26 cellular contexts compared by ENCODE assay signal in genomic region chr3:156187146-156187769, GRCh38.
DNase-seq lines count a peak whose midpoint lies in the region; ATAC-seq and TF ChIP-seq lines count a peak whose summit lies in the region.
"Had no signal": no experiment of that assay in that cellular context is flagged by ENCODE, and none has a peak within 500 bp of the region (broad histone marks: within the 10 kb centered on the region; RNA-seq: fewer than 3 reads in every experiment).

No MANE protein-coding gene starts in this region.

- no peaks in the 10 kb centered on the region for H3K4me1 Mint-ChIP-seq in glutamatergic neuron (ENCODE audit: low read depth, unreplicated experiment)
- H3K4me1 Mint-ChIP-seq: activated B cell treated with CpG ODN at 0.5 μM for 24 hours; activated naive CD4-positive, alpha-beta T cell treated with anti-CD3 and anti-CD28 coated beads, Interleukin-2, amount 50 U/mL, for 24 hours; brain; neural crest cell; stimulated activated memory B cell treated with anti-CD40 and anti-IgM and Interleukin-4, amounts not matched to agents 10 μg/mL and 1 μg/mL and 100 μg/mL, for 72 hours had no signal

- no peak for TF ChIP-seq POLR2A in ovary (IDR thresholded peaks at IDR 0.05)

- no peaks in the 10 kb centered on the region for H3K36me3 ChIP-seq in ovary
- H3K36me3 ChIP-seq: esophagus muscularis mucosa, tibial artery had no signal

- POLR2A ChIA-PET in AG04449 (lab: Yijun Ruan, JAX), result interaction anchor here (0.6 to 0.8 kb wide), 2 partner anchors 20 to 21 kb away, joined by 3 read pairs; no protein-coding TSS in a partner anchor

- peaks cover 4% of the 10 kb centered on the region for H3K36me3 Mint-ChIP-seq in glutamatergic neuron (ENCODE audit: unreplicated experiment)
- H3K36me3 Mint-ChIP-seq: activated naive CD4-positive, alpha-beta T cell treated with anti-CD3 and anti-CD28 coated beads, Interleukin-2, amount 50 U/mL, for 24 hours; brain; stimulated activated memory B cell treated with anti-CD40 and anti-IgM and Interleukin-4, amounts not matched to agents 10 μg/mL and 1 μg/mL and 100 μg/mL, for 72 hours had no signal

- ATAC-seq in HG03159 (IDR thresholded peaks at IDR 0.05; ENCODE audit: unreplicated experiment), result no peak
- ATAC-seq: A549; activated CD8-positive, alpha-beta T cell treated with anti-CD3 and anti-CD28 coated beads, Interleukin-2, amount 10 ng/mL, durations not matched to agents 7 days and 5 days; activated T-cell treated with anti-CD3 and anti-CD28 coated beads, Interleukin-2, amount 50 U/mL, for 4 hours; stimulated activated memory B cell treated with anti-CD40 and anti-IgM and Interleukin-4, amounts not matched to agents 10 μg/mL and 1 μg/mL and 100 μg/mL, for 72 hours had no signal

- no peak overlapping the region for H3K27ac Mint-ChIP-seq in glutamatergic neuron (ENCODE audit: unreplicated experiment)
- H3K27ac Mint-ChIP-seq: activated B cell treated with CpG ODN at 0.5 μM for 24 hours; activated CD8-positive, alpha-beta T cell treated with anti-CD3 and anti-CD28 coated beads, Interleukin-2, amount 10 ng/mL, durations not matched to agents 7 days and 5 days; brain; stimulated activated memory B cell treated with anti-CD40 and anti-IgM and Interleukin-4, amounts not matched to agents 10 μg/mL and 1 μg/mL and 100 μg/mL, for 72 hours had no signal

- no peaks in the 10 kb centered on the region for H3K9me3 Mint-ChIP-seq in glutamatergic neuron (ENCODE audit: unreplicated experiment)
- H3K9me3 Mint-ChIP-seq: activated B cell treated with CpG ODN at 0.5 μM for 24 hours; activated naive CD4-positive, alpha-beta T cell treated with anti-CD3 and anti-CD28 coated beads, Interleukin-2, amount 50 U/mL, for 24 hours; activated T-cell treated with anti-CD3 and anti-CD28 coated beads, Interleukin-2, amount 50 U/mL, for 4 hours; neural crest cell; stimulated activated memory B cell treated with anti-CD40 and anti-IgM and Interleukin-4, amounts not matched to agents 10 μg/mL and 1 μg/mL and 100 μg/mL, for 72 hours had no signal

- peaks cover 3% of the 10 kb centered on the region for H3K27me3 Mint-ChIP-seq in glutamatergic neuron (ENCODE audit: unreplicated experiment)
- H3K27me3 Mint-ChIP-seq: activated B cell treated with CpG ODN at 0.5 μM for 24 hours; activated naive CD4-positive, alpha-beta T cell treated with anti-CD3 and anti-CD28 coated beads, Interleukin-2, amount 50 U/mL, for 24 hours had no signal

- no peaks in the 10 kb centered on the region for H3K9me3 ChIP-seq in ovary
- H3K9me3 ChIP-seq: A549, esophagus muscularis mucosa, tibial artery had no signal

- no peak overlapping the region for H3K4me3 ChIP-seq in AG04449 (ENCODE audit: low read depth, low read length)
- H3K4me3 ChIP-seq in astrocyte of the spinal cord (ENCODE audit: low read depth, low read length), result no peak overlapping the region
- H3K4me3 ChIP-seq in ovary, result no peak overlapping the region
- H3K4me3 ChIP-seq: A549, esophagus muscularis mucosa, hepatocyte, tibial artery had no signal

- no peak for TF ChIP-seq EP300 in ovary (IDR thresholded peaks at IDR 0.05)

- in situ Hi-C loops in astrocyte of the spinal cord (cut with HindIII; ENCODE audit: low sequenced_read_pairs), result no loop called here

- CTCF ChIA-PET in AG04449 (lab: Yijun Ruan, JAX), result interaction anchor here (1.9 kb wide), 1 partner anchor 13 kb away, joined by 9 read pairs; no protein-coding TSS in a partner anchor

- WGBS in ovary, 3 donors, result 80 to 89% (median 84%) methylated on average over 2 of the region's 2 CpGs

- no peaks in the 10 kb centered on the region for H3K4me1 ChIP-seq in ovary (ENCODE audit: insufficient read depth)
- H3K4me1 ChIP-seq: A549 had no signal

- DNase-seq in AG04449 (ENCODE audit: low read depth, low spot score), result peak; percentile 31
- peak; percentile 14 for DNase-seq in HPDE6-E6E7 (ENCODE audit: extremely low spot score)
- peak; percentile 45 for DNase-seq in astrocyte of the spinal cord (ENCODE audit: low read depth, low spot score)
- DNase-seq in hepatic stellate cell (ENCODE audit: low spot score), result peak; percentile 28
- no peak for DNase-seq in glutamatergic neuron
- no peak for DNase-seq in ovary
- DNase-seq in NCI-H446 (lab: John Stamatoyannopoulos, UW), result no peak
- DNase-seq: activated B cell treated with CpG ODN at 0.5 μM for 24 hours; activated CD8-positive, alpha-beta T cell treated with anti-CD3 and anti-CD28 coated beads, Interleukin-2, amount 10 ng/mL, durations not matched to agents 7 days and 5 days; activated T-cell treated with anti-CD3 and anti-CD28 coated beads, Interleukin-2, amount 50 U/mL, for 4 hours; dermis blood vessel endothelial cell; DMS53; left cardiac atrium; NCI-H2029 treated with DMSO at 0.1 percent for 48 hours; NCI-H524; SHP77 treated with DMSO at 0.1 percent for 48 hours; T-helper 2 cell; tibial artery had no signal

- no peak for TF ChIP-seq CTCF in AG04449 (IDR thresholded peaks at IDR 0.05; ENCODE audit: insufficient read depth, low read length, missing control alignments)
- TF ChIP-seq CTCF in astrocyte of the spinal cord (IDR thresholded peaks at IDR 0.05; ENCODE audit: low read depth, low read length), result no peak
- TF ChIP-seq CTCF in glutamatergic neuron (IDR thresholded peaks at IDR 0.05; ENCODE audit: partially characterized antibody, unreplicated experiment), result no peak
- TF ChIP-seq CTCF in ovary (IDR thresholded peaks at IDR 0.05), result no peak

- no peak overlapping the region for H3K27ac ChIP-seq in ovary
- H3K27ac ChIP-seq: A549, esophagus muscularis mucosa, hepatocyte, tibial artery had no signal

- H3K27me3 ChIP-seq in ovary, result no peaks in the 10 kb centered on the region
- H3K27me3 ChIP-seq: esophagus muscularis mucosa, hepatocyte, tibial artery had no signal

- no peak overlapping the region for H3K4me3 Mint-ChIP-seq in glutamatergic neuron (ENCODE audit: unreplicated experiment)
- H3K4me3 Mint-ChIP-seq: activated B cell treated with CpG ODN at 0.5 μM for 24 hours; activated CD8-positive, alpha-beta T cell treated with anti-CD3 and anti-CD28 coated beads, Interleukin-2, amount 10 ng/mL, durations not matched to agents 7 days and 5 days; activated naive CD4-positive, alpha-beta T cell treated with anti-CD3 and anti-CD28 coated beads, Interleukin-2, amount 50 U/mL, for 24 hours; activated T-cell treated with anti-CD3 and anti-CD28 coated beads, Interleukin-2, amount 50 U/mL, for 4 hours; brain; neural crest cell; stimulated activated memory B cell treated with anti-CD40 and anti-IgM and Interleukin-4, amounts not matched to agents 10 μg/mL and 1 μg/mL and 100 μg/mL, for 72 hours had no signal

- intact Hi-C loops in ovary (cut with DNase I), result no loop called here

Comparison
In these comparisons a context has a peak if more than half of its experiments do, and no peak if none do; other contexts are left out.
1. DNase-seq: peak in AG04449 (single experiment), HPDE6-E6E7 (single experiment), astrocyte of the spinal cord (single experiment) and hepatic stellate cell (single experiment); none in glutamatergic neuron (single experiment), ovary (0 of 5) and NCI-H446 (0 of 2).